In the genomic region with DNA sequence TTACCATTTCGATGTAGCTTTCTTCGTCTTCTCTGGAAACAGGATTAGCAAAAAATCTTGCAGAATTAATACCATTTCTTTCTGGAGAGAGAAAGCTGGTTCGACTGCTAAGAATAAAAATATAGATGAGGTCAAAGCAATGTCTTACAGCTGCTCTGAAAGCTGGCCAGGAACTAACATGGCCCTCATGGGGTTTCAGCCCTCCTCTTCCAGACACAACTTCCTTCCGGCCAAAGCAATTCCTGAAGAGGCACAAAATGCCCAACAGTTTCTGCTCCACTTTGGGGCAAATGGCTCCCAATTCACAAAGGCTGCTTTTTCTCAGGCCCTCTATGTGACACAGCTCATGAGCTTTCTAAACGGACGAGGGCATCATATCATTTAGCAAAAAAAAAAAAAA, we compare ENCODE assay signal across 1 cellular context.
TF ChIP-seq lines count a peak whose summit lies in the region.

No MANE protein-coding gene starts in this region.

TF ChIP-seq in endothelial cell of umbilical vein, 7 proteins besides CTCF, POLR2A, EP300 and RAD21:
- TF ChIP-seq POLR2AphosphoS5 (IDR thresholded peaks at IDR 0.05; ENCODE audit: insufficient read depth, low read depth, low read length): no peak
- no peak for TF ChIP-seq FOS (IDR thresholded peaks at IDR 0.05; ENCODE audit: borderline replicate concordance, insufficient read depth, low read length)
- no peak for TF ChIP-seq JUN (IDR thresholded peaks at IDR 0.05; ENCODE audit: borderline replicate concordance, insufficient read depth, insufficient read length, low read depth)
- TF ChIP-seq, protein P1, sequence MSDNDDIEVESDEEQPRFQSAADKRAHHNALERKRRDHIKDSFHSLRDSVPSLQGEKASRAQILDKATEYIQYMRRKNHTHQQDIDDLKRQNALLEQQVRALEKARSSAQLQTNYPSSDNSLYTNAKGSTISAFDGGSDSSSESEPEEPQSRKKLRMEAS (IDR thresholded peaks at IDR 0.05; ENCODE audit: insufficient read depth, insufficient read length): no peak
- TF ChIP-seq MYC (IDR thresholded peaks at IDR 0.05; ENCODE audit: low read depth, low read length): no peak
- TF ChIP-seq EZH2 (IDR thresholded peaks at IDR 0.05; ENCODE audit: borderline replicate concordance, low read depth, low read length, severe bottlenecking): no peak
- TF ChIP-seq GATA2 (IDR thresholded peaks at IDR 0.05; ENCODE audit: insufficient read depth, insufficient read length, low read depth, low read length): no peak
